Comparison of ENCODE assay signal across 8 cellular contexts in the genomic region with DNA sequence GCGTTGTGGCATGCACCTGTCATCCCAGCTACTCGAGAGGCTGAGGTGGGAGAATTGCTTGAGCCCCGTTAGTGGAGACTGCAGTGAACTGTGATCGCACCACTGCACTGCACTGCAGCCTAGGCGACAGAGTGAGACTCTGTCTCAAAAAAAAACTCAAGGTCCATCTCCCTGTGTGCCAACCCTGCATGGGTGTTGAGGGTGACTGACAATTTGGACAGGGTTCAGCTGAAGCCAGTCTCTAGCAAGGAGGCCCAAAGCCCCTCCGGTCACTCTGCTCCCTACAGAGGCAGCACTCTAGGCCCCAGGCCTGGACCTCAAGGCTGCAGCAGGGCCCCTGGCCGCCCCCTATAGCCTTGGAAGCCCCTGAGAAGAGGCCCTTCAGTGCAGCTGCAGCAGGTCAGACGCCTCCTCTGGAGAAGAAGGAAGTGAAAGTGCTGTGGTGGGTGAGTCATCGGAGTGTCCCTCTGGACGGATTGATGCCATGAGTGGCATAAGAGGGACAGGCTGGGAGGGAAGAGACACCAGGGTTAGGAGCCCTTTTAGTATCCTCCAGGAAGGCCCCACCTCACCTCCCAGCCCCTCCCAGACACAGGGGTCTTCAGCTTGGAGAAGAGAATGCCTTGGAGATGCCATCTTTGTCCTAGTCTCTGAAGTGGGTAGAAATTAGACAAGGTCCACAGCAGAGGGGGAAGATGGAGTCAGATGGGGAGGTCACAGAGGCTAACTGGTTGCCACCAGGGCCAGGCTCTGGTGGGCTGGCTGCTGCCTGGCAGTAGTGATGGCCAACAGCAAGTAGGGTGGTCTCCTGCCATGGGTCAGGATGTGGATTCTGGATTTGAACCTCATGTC. TPM values are rescaled to one million over a fixed set of nuclear protein-coding genes. Genes with fewer than 3 reads are reported as not detected.
DNase-seq lines count a peak whose midpoint lies in the region; ATAC-seq lines count a peak whose summit lies in the region.

No MANE protein-coding gene starts in this region.

- no peaks in the 10 kb centered on the region for H3K9me3 Mint-ChIP-seq in activated T-cell treated with anti-CD3 and anti-CD28 coated beads, Interleukin-2, amount 50 U/mL, for 72 hours

- no peaks in the 10 kb centered on the region for H3K36me3 ChIP-seq in MG63

- ATAC-seq in activated CD4-positive, CD25-positive, alpha-beta regulatory T cell treated with anti-CD3 and anti-CD28 coated beads, Interleukin-2, amount 50 U/mL, for 24 hours, result peak; percentile 15 to 22
- peak; percentile 51 for ATAC-seq in HG02588 (IDR thresholded peaks at IDR 0.05; ENCODE audit: unreplicated experiment)
- peak; percentile 53 to 60 for ATAC-seq in activated T-cell treated with anti-CD3 and anti-CD28 coated beads, Interleukin-2, amount 50 U/mL, for 72 hours (replicated peaks in 1 of 2)
- peak; percentile 27 to 40 for ATAC-seq in right cardiac atrium

- H3K9me3 ChIP-seq in MG63, result no peaks in the 10 kb centered on the region
- H3K9me3 ChIP-seq in right cardiac atrium (ENCODE audit: control insufficient read depth, low read length), result no peaks in the 10 kb centered on the region

- no peak for DNase-seq in activated CD4-positive, CD25-positive, alpha-beta regulatory T cell treated with anti-CD3 and anti-CD28 coated beads, Interleukin-2, amount 50 U/mL, for 72 hours
- DNase-seq in MG63 (peak; percentile 52), right cardiac atrium (peak; percentile 34 to 67 (median 58)), substantia nigra (lab: John Stamatoyannopoulos, UW) (peak in 25 of 49 donors; percentile 8 to 70 (median 29)), SK-N-DZ (ENCODE audit: low spot score) (no peak)
- DNase-seq in activated T-cell treated with anti-CD3 and anti-CD28 coated beads, Interleukin-2, amount 50 U/mL, for 72 hours, result peak; percentile 63 to 67

- no peaks in the 10 kb centered on the region for H3K36me3 Mint-ChIP-seq in activated T-cell treated with anti-CD3 and anti-CD28 coated beads, Interleukin-2, amount 50 U/mL, for 72 hours (ENCODE audit: insufficient read depth in 2 of 2)

- H3K4me3 Mint-ChIP-seq in activated T-cell treated with anti-CD3 and anti-CD28 coated beads, Interleukin-2, amount 50 U/mL, for 72 hours, result peak overlapping the region in 1 of 2 donors; percentile 2

- intact Hi-C loops in right cardiac atrium (cut with DNase I), result no loop called here

- peaks cover 22% of the 10 kb centered on the region for H3K4me1 ChIP-seq in right cardiac atrium (ENCODE audit: control insufficient read depth, insufficient read depth, low read length)

- no peak overlapping the region for H3K4me3 ChIP-seq in MG63
- H3K4me3 ChIP-seq in right cardiac atrium (ENCODE audit: low read length), result no peak overlapping the region

- H3K27ac Mint-ChIP-seq in activated T-cell treated with anti-CD3 and anti-CD28 coated beads, Interleukin-2, amount 50 U/mL, for 72 hours, result no peak overlapping the region

- peaks cover 7% of the 10 kb centered on the region for H3K27me3 Mint-ChIP-seq in activated T-cell treated with anti-CD3 and anti-CD28 coated beads, Interleukin-2, amount 50 U/mL, for 72 hours (ENCODE audit: low read depth)

- WGBS in right cardiac atrium, result 79% methylated on average over 10 of the region's 10 CpGs

- H3K27me3 ChIP-seq in MG63 (no peaks in the 10 kb centered on the region), right cardiac atrium (ENCODE audit: control insufficient read depth, insufficient read depth) (no peaks in the 10 kb centered on the region)

- peak overlapping the region; percentile 45 for H3K27ac ChIP-seq in right cardiac atrium (ENCODE audit: low read length)
- no peak overlapping the region for H3K27ac ChIP-seq in substantia nigra (ENCODE audit: low read depth, low read length, poor library complexity, severe bottlenecking)

- peaks cover 52% of the 10 kb centered on the region for H3K4me1 Mint-ChIP-seq in activated T-cell treated with anti-CD3 and anti-CD28 coated beads, Interleukin-2, amount 50 U/mL, for 72 hours (ENCODE audit: low read depth)

RNA-seq across cellular contexts. Expression of gene NEK6, which starts 39.1 kb away (rescaled TPM):
- total RNA-seq in MG63 (2014; rRNA removed; shearing (Covaris generic); ENCODE audit: low replicate concordance), result 25.0 and 33.1 TPM in 2 replicates
- 1 to 10 TPM; 8.1 to 8.5 TPM for total RNA-seq in activated T-cell treated with anti-CD3 and anti-CD28 coated beads, Interleukin-2, amount 50 U/mL, for 72 hours
- 10 to 100 TPM; 12.0 to 19.2 (median 15.6) TPM for total RNA-seq in right cardiac atrium
- polyA plus RNA-seq in right cardiac atrium, result 4.7 TPM
- polyA plus RNA-seq in SK-N-DZ (2014; cell fraction: cytosol; rRNA removed), result not detected in 2 replicates
- polyA plus RNA-seq in SK-N-DZ (2014; cell fraction: nucleus; rRNA removed), result not detected in 2 replicates

Comparison
In these comparisons a context has a peak if more than half of its experiments do, and no peak if none do; other contexts are left out.
1. DNase-seq: peak in MG63 (single experiment), activated T-cell treated with anti-CD3 and anti-CD28 coated beads, Interleukin-2, amount 50 U/mL, for 72 hours (2 of 2), right cardiac atrium (3 of 3) and substantia nigra (25 of 49); none in activated CD4-positive, CD25-positive, alpha-beta regulatory T cell treated with anti-CD3 and anti-CD28 coated beads, Interleukin-2, amount 50 U/mL, for 72 hours (single experiment) and SK-N-DZ (single experiment).
2. Peak in every context shown above with its lines, with median percentiles within 50 percentile points of each other: ATAC-seq.